ENCODE assay signal across 9 cellular contexts in genomic region chr1:194181845-194182244, GRCh38.
"Had no signal": no experiment of that assay in that cellular context is flagged by ENCODE, and none has a peak within 500 bp of the region (broad histone marks: within the 10 kb centered on the region; RNA-seq: fewer than 3 reads in every experiment).

No MANE protein-coding gene starts in this region.

- H3K4me3 ChIP-seq: GM23248, K562 had no signal

- H3K27ac Mint-ChIP-seq: H9 had no signal

- H3K4me3 Mint-ChIP-seq: H9 had no signal

- DNase-seq: GM23248, GOT3, H9, HCEC 1CT, KG1 had no signal

- H2AFZ ChIP-seq: GM23248 had no signal

- ATAC-seq: HepG2, K562 had no signal

- H3K27ac ChIP-seq: GM23248, HL-60 had no signal

- H3K9ac ChIP-seq: GM23248 had no signal

- FAIRE-seq: H54, HepG2, K562 had no signal

- H3K4me1 Mint-ChIP-seq: H9 had no signal
